In genomic region chr3:105686324-105686897, GRCh38 we compare ENCODE assay signal across 8 cellular contexts.
A peak's percentile ranks its signal among the peaks of the same experiment; 100 is the strongest.
DNase-seq lines count a peak whose midpoint lies in the region; ATAC-seq and FAIRE-seq lines count a peak whose summit lies in the region.

No MANE protein-coding gene starts in this region.

- H3K4me3 Mint-ChIP-seq in activated naive CD8-positive, alpha-beta T cell treated with anti-CD3 and anti-CD28 coated beads, Interleukin-2, amount 10 ng/mL, durations not matched to agents 7 days and 5 days: no peak overlapping the region

- peaks cover 19% of the 10 kb centered on the region for H3K4me1 Mint-ChIP-seq in activated naive CD8-positive, alpha-beta T cell treated with anti-CD3 and anti-CD28 coated beads, Interleukin-2, amount 10 ng/mL, durations not matched to agents 7 days and 5 days

- DNase-seq in NCI-H1092 treated with DMSO at 0.1 percent for 48 hours (lab: John Stamatoyannopoulos, UW) (peak; percentile 11), NCI-H1092 (lab: John Stamatoyannopoulos, UW) (no peak), HS-5 (ENCODE audit: low read depth) (peak; percentile 10), urothelium cell line (ENCODE audit: low spot score) (peak; percentile 28)
- DNase-seq in activated naive CD8-positive, alpha-beta T cell treated with anti-CD3 and anti-CD28 coated beads, Interleukin-2, amount 10 ng/mL, durations not matched to agents 7 days and 5 days: no peak

- H3K9me3 Mint-ChIP-seq in activated naive CD8-positive, alpha-beta T cell treated with anti-CD3 and anti-CD28 coated beads, Interleukin-2, amount 10 ng/mL, durations not matched to agents 7 days and 5 days: no peaks in the 10 kb centered on the region

- H3K27ac Mint-ChIP-seq in activated naive CD8-positive, alpha-beta T cell treated with anti-CD3 and anti-CD28 coated beads, Interleukin-2, amount 10 ng/mL, durations not matched to agents 7 days and 5 days: peak overlapping the region; percentile 73

- FAIRE-seq in islet of Langerhans (lab: Jason Lieb, UNC) (peak; percentile 92), urothelium cell line (lab: Jason Lieb, UNC) (no peak)

- ATAC-seq in activated naive CD8-positive, alpha-beta T cell treated with anti-CD3 and anti-CD28 coated beads, Interleukin-2, amount 10 ng/mL, durations not matched to agents 7 days and 5 days (ENCODE audit: low read depth): no peak
- ATAC-seq in HG02763 (IDR thresholded peaks at IDR 0.05; ENCODE audit: unreplicated experiment): no peak
- ATAC-seq in GM21423 (IDR thresholded peaks at IDR 0.05; ENCODE audit: unreplicated experiment): no peak

- POLR2A ChIA-PET in activated naive CD8-positive, alpha-beta T cell treated with anti-CD3 and anti-CD28 coated beads, Interleukin-2, amount 10 ng/mL, durations not matched to agents 7 days and 5 days (lab: Charles Lee): interaction anchor here (0.7 kb wide), 1 partner anchor 196 kb away, joined by 3 read pairs; no protein-coding TSS in a partner anchor

- peaks cover 34% of the 10 kb centered on the region for H3K36me3 Mint-ChIP-seq in activated naive CD8-positive, alpha-beta T cell treated with anti-CD3 and anti-CD28 coated beads, Interleukin-2, amount 10 ng/mL, durations not matched to agents 7 days and 5 days

- H3K27me3 Mint-ChIP-seq in activated naive CD8-positive, alpha-beta T cell treated with anti-CD3 and anti-CD28 coated beads, Interleukin-2, amount 10 ng/mL, durations not matched to agents 7 days and 5 days: no peaks in the 10 kb centered on the region

Comparison
In these comparisons a context has a peak if more than half of its experiments do, and no peak if none do; other contexts are left out.
1. DNase-seq: peak in NCI-H1092 treated with DMSO at 0.1 percent for 48 hours (single experiment), HS-5 (single experiment) and urothelium cell line (single experiment); none in NCI-H1092 (single experiment) and activated naive CD8-positive, alpha-beta T cell treated with anti-CD3 and anti-CD28 coated beads, Interleukin-2, amount 10 ng/mL, durations not matched to agents 7 days and 5 days (single experiment).